Comparison of ENCODE assay signal across 10 cellular contexts in the genomic region with DNA sequence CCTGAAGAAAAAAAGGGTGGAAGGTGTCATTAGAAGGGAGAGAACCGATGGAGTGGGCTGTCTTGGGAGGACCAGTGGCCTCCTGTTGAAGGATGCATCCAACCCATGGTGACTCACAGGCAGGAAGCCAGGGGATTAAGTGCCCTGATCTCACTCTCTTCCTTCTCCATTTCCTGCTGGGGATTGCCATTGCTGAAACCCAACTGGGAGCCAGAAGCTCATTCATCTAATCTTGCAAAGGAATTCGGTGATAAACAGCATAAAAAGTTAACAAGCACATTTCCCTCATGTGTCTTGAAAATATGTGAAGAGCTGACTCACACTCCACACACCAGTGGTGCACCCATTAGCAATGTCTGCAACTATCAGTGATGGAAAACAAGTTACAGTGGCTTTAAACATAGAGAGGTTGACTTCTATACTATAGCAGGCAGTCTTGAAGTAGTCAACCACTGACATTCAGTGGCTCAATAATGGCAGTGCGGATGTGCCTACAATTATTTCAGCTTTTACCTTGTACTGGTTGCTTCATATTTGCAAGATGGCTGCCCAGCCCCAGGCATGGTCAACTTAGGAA. TPM values are rescaled to one million over a fixed set of nuclear protein-coding genes. Genes with fewer than 3 reads are reported as not detected.
DNase-seq lines count a peak whose midpoint lies in the region; ATAC-seq, FAIRE-seq and TF ChIP-seq lines count a peak whose summit lies in the region.
"Had no signal": no experiment of that assay in that cellular context is flagged by ENCODE, and none has a peak within 500 bp of the region (broad histone marks: within the 10 kb centered on the region; RNA-seq: fewer than 3 reads in every experiment).

No MANE protein-coding gene starts in this region.

- peaks cover 33% of the 10 kb centered on the region for H3K4me1 ChIP-seq in A673 (ENCODE audit: insufficient read depth, low read length, poor library complexity, severe bottlenecking)
- no peaks in the 10 kb centered on the region for H3K4me1 ChIP-seq in body of pancreas

- BruUV-seq in A673 (replicated peaks; lab: Mats Ljungman, UMichigan), result no TSS peak

- TF ChIP-seq CTCF in A673 (conservative IDR thresholded peaks at IDR 0.05; ENCODE audit: low read depth, low read length) (no peak), body of pancreas (IDR thresholded peaks at IDR 0.05) (no peak), progenitor cell of endocrine pancreas (IDR thresholded peaks at IDR 0.05; ENCODE audit: unreplicated experiment) (no peak)

- H3K36me3 ChIP-seq in A673 (ENCODE audit: insufficient read depth, low read length, poor library complexity, severe bottlenecking) (no peaks in the 10 kb centered on the region), body of pancreas (replicated peaks in 1 of 2; ENCODE audit: insufficient read depth in 1 of 2, low read depth in 2 of 2) (no peaks in the 10 kb centered on the region)

- no peak for TF ChIP-seq POLR2A in body of pancreas (IDR thresholded peaks at IDR 0.05)

- peak overlapping the region; percentile 95 for H3K27ac ChIP-seq in A673 (ENCODE audit: low read depth, low read length, poor library complexity, severe bottlenecking)
- no peak overlapping the region for H3K27ac ChIP-seq in body of pancreas

- no peak overlapping the region for H3K27ac Mint-ChIP-seq in progenitor cell of endocrine pancreas
- H3K27ac Mint-ChIP-seq: T-helper 1 cell treated with Interleukin-12 subunit alpha and Interleukin-12 subunit beta and Interleukin-4 antibody, amounts not matched to agents 30 μg/mL and 1 μg/mL, for 36 hours had no signal

- intact Hi-C loops in A673 (cut with micrococcal nuclease; ENCODE audit: unreplicated experiment), result no loop called here
- intact Hi-C loops in body of pancreas (cut with DNase I), result no loop called here

- no peak overlapping the region for H3K4me3 ChIP-seq in A673 (ENCODE audit: low read depth, low read length, poor library complexity, severe bottlenecking)
- H3K4me3 ChIP-seq in body of pancreas, result no peak overlapping the region

- peaks cover 5% of the 10 kb centered on the region for H3K9me3 Mint-ChIP-seq in progenitor cell of endocrine pancreas (ENCODE audit: low read depth)

- WGBS in body of pancreas, 2 donors, result 61 to 63% methylated on average over 3 of the region's 3 CpGs

- peaks cover 4% of the 10 kb centered on the region for H3K4me1 Mint-ChIP-seq in progenitor cell of endocrine pancreas (ENCODE audit: low read depth)

- ATAC-seq in body of pancreas, result peak; percentile 35
- no peak for ATAC-seq in GM19455 (IDR thresholded peaks at IDR 0.05; ENCODE audit: unreplicated experiment)

- no peaks in the 10 kb centered on the region for H3K36me3 Mint-ChIP-seq in progenitor cell of endocrine pancreas (ENCODE audit: insufficient read depth)

- H3K27me3 ChIP-seq in A673 (replicated peaks; ENCODE audit: insufficient read depth, low read depth, low read length, poor library complexity) (no peaks in the 10 kb centered on the region), body of pancreas (no peaks in the 10 kb centered on the region)

- H3K4me3 Mint-ChIP-seq in progenitor cell of endocrine pancreas (ENCODE audit: low read depth), result no peak overlapping the region
- H3K4me3 Mint-ChIP-seq: T-helper 1 cell treated with Interleukin-12 subunit alpha and Interleukin-12 subunit beta and Interleukin-4 antibody, amounts not matched to agents 30 μg/mL and 1 μg/mL, for 36 hours had no signal

- CTCF ChIA-PET in A673 (lab: Charles Lee), result no interaction called here

- POLR2A ChIA-PET in A673 (lab: Charles Lee; ENCODE audit: low non-redundant PET), result interaction anchor here (0.6 kb wide), 1 partner anchor 17 kb away, joined by 7 read pairs; no protein-coding TSS in a partner anchor

- peak; percentile 51 for FAIRE-seq in HTR-8/SVneo (lab: Jason Lieb, UNC)

- peak; percentile 91 for DNase-seq in A673 (ENCODE audit: low spot score)
- DNase-seq in HTR-8/SVneo (ENCODE audit: insufficient read length, low spot score), result peak; percentile 70
- DNase-seq in body of pancreas, result no peak
- peak; percentile 92 for DNase-seq in kidney tubule cell (ENCODE audit: low spot score)
- no peak for DNase-seq in activated effector memory CD4-positive, alpha-beta T cell treated with anti-CD3 and anti-CD28 coated beads, Interleukin-2, amount 50 U/mL, for 16 hours
- DNase-seq in progenitor cell of endocrine pancreas (ENCODE audit: low spot score, unreplicated experiment), result no peak
- no peak for DNase-seq in COLO668 (lab: John Stamatoyannopoulos, UW; ENCODE audit: unreplicated experiment)
- DNase-seq: DMS 273 treated with DMSO at 0.1 percent for 48 hours had no signal

- no peaks in the 10 kb centered on the region for H3K27me3 Mint-ChIP-seq in progenitor cell of endocrine pancreas

- no peaks in the 10 kb centered on the region for H3K9me3 ChIP-seq in A673 (ENCODE audit: low read depth, low read length, poor library complexity, severe bottlenecking)
- H3K9me3 ChIP-seq in body of pancreas, result no peaks in the 10 kb centered on the region

RNA-seq across cellular contexts. Expression of gene CSRNP1, which starts 12.8 kb away (rescaled TPM):
- total RNA-seq in A673 (2021), result 7.1 and 9.7 TPM in 2 replicates
- total RNA-seq in body of pancreas, result 10 to 100 TPM; 18.4 to 39.6 TPM
- total RNA-seq in progenitor cell of endocrine pancreas, result 6.6 and 6.7 TPM in 2 replicates

RNA-seq across cellular contexts. Expression of gene XIRP1, which starts 26.2 kb away (rescaled TPM):
- total RNA-seq in A673 (2021) (not detected in 2 replicates), body of pancreas (not detected), progenitor cell of endocrine pancreas (0.16 TPM in 1 of 2 replicates, not detected in the other)

RNA-seq across cellular contexts. Expression of gene TTC21A, which starts 58.7 kb away (rescaled TPM):
- 1.4 and 2.1 TPM in 2 replicates for total RNA-seq in A673 (2021)
- 10 to 100 TPM in 1 of 2 donors, 1 to 10 TPM in 1; 6.7 to 46.5 TPM for total RNA-seq in body of pancreas
- total RNA-seq in progenitor cell of endocrine pancreas, result 16.1 and 17.2 TPM in 2 replicates

RNA-seq across cellular contexts. Expression of gene GORASP1, which starts 58.8 kb away (rescaled TPM):
- total RNA-seq in A673 (2021), result 24.3 and 29.2 TPM in 2 replicates
- total RNA-seq in body of pancreas, result 10 to 100 TPM; 38.4 to 53.1 TPM
- total RNA-seq in progenitor cell of endocrine pancreas, result 64.3 and 72.8 TPM in 2 replicates

Comparison
In these comparisons a context has a peak if more than half of its experiments do, and no peak if none do; other contexts are left out.
1. DNase-seq: peak in A673 (single experiment), HTR-8/SVneo (single experiment) and kidney tubule cell (single experiment); none in body of pancreas (0 of 4), activated effector memory CD4-positive, alpha-beta T cell treated with anti-CD3 and anti-CD28 coated beads, Interleukin-2, amount 50 U/mL, for 16 hours (single experiment), progenitor cell of endocrine pancreas (single experiment) and COLO668 (single experiment).